9 cellular contexts compared by ENCODE assay signal in the genomic region with DNA sequence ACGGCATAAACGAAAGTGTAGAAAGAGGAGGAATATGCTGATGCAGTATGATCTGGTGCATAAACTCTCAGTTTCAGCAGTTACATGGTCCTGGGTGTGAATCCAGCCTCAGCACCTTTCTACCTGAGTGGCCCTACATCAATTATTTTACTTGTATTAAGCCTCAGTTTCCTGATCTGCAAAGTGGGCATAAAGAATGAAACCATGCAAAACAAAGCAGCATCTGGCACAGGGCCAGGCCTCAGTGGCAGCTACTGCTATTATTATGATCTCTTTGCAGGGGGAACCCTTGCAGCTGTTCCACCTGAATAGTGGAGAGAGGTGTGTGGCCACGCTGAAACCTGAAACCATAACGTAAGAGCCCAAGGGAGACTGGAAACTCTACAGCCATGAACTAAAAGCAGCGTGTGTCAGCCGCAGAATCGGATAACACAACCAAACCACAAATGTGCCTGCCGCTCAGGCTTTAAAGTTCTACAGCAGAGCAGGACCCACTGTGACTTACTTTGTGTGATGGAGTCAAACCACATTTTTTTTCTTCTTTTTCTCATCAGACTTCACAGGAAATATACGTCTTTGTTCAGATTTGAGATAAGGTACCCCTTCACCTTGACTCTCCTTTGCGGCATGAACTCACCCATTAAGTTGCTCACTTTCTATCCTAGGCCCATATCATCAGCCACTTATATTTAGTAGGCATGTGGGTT. TPM values are rescaled to one million over a fixed set of nuclear protein-coding genes. Genes with fewer than 3 reads are reported as not detected.
DNase-seq lines count a peak whose midpoint lies in the region; ATAC-seq, FAIRE-seq and TF ChIP-seq lines count a peak whose summit lies in the region.
"Had no signal": no experiment of that assay in that cellular context is flagged by ENCODE, and none has a peak within 500 bp of the region (broad histone marks: within the 10 kb centered on the region; RNA-seq: fewer than 3 reads in every experiment).

No MANE protein-coding gene starts in this region.

- no peaks in the 10 kb centered on the region for H3K9me3 Mint-ChIP-seq in natural killer cell treated with Interleukin-12 subunit alpha and Interleukin-12 subunit beta and Interleukin-15 and Interleukin-18, amount 100 ng/mL, for 72 hours

- peak overlapping the region in 1 of 2 donors; percentile 43 for H3K27ac ChIP-seq in kidney (ENCODE audit: low read depth in 2 of 2, low read length in 2 of 2)
- H3K27ac ChIP-seq: 22Rv1 had no signal

- H3K4me3 Mint-ChIP-seq in natural killer cell treated with Interleukin-12 subunit alpha and Interleukin-12 subunit beta and Interleukin-15 and Interleukin-18, amount 100 ng/mL, for 72 hours, result peak overlapping the region; percentile 72

- peaks cover 46 to 53% of the 10 kb centered on the region in 2 donors for H3K4me1 Mint-ChIP-seq in natural killer cell treated with Interleukin-12 subunit alpha and Interleukin-12 subunit beta and Interleukin-15 and Interleukin-18, amount 100 ng/mL, for 72 hours (ENCODE audit: low read depth in 2 of 2)

- peak; percentile 85 for ATAC-seq in HG03060 (IDR thresholded peaks at IDR 0.05; ENCODE audit: low read depth, unreplicated experiment)
- peak; percentile 92 for ATAC-seq in natural killer cell treated with Interleukin-12 subunit alpha and Interleukin-12 subunit beta and Interleukin-15 and Interleukin-18, amount 100 ng/mL, for 72 hours

- no peak for TF ChIP-seq CTCF in kidney (IDR thresholded peaks at IDR 0.05; ENCODE audit: borderline replicate concordance, extremely low read depth, insufficient read depth)

- no peak overlapping the region for H3K4me3 ChIP-seq in kidney (ENCODE audit: low read length in 2 of 2)

- no peak overlapping the region for H3K9ac ChIP-seq in kidney (ENCODE audit: low read length in 2 of 2)

- peak overlapping the region; percentile 51 to 72 for H3K27ac Mint-ChIP-seq in natural killer cell treated with Interleukin-12 subunit alpha and Interleukin-12 subunit beta and Interleukin-15 and Interleukin-18, amount 100 ng/mL, for 72 hours

- H3K9me3 ChIP-seq in kidney (ENCODE audit: control insufficient read depth in 1 of 2, low read length in 2 of 2), result no peaks in the 10 kb centered on the region

- DNase-seq in DMS 273 (lab: John Stamatoyannopoulos, UW; ENCODE audit: unreplicated experiment) (peak; percentile 29), DMS 273 treated with DMSO at 0.1 percent for 48 hours (lab: John Stamatoyannopoulos, UW) (no peak), NCI-H748 treated with DMSO at 0.1 percent for 48 hours (lab: John Stamatoyannopoulos, UW) (peak; percentile 69), medulla oblongata (ENCODE audit: extremely low spot score) (no peak), kidney (no peak)
- peak; percentile 84 to 85 for DNase-seq in activated T-cell treated with anti-CD3 and anti-CD28 coated beads, Interleukin-2, amount 50 U/mL, for 48 hours
- peak; percentile 87 for DNase-seq in natural killer cell treated with Interleukin-12 subunit alpha and Interleukin-12 subunit beta and Interleukin-15 and Interleukin-18, amount 100 ng/mL, for 72 hours (ENCODE audit: low spot score)

- H3K36me3 Mint-ChIP-seq in natural killer cell treated with Interleukin-12 subunit alpha and Interleukin-12 subunit beta and Interleukin-15 and Interleukin-18, amount 100 ng/mL, for 72 hours, result no peaks in the 10 kb centered on the region

- intact Hi-C loops in kidney (cut with DNase I), result no loop called here

- FAIRE-seq in kidney (lab: Jason Lieb, UNC), result no peak

- no peaks in the 10 kb centered on the region for H3K27me3 Mint-ChIP-seq in natural killer cell treated with Interleukin-12 subunit alpha and Interleukin-12 subunit beta and Interleukin-15 and Interleukin-18, amount 100 ng/mL, for 72 hours

- H3K4me1 ChIP-seq in kidney (ENCODE audit: control insufficient read depth in 1 of 2, insufficient read depth in 1 of 2, low read depth in 1 of 2, low read length in 2 of 2), result peaks cover 7 to 12% of the 10 kb centered on the region in 2 donors

- no peaks in the 10 kb centered on the region for H3K36me3 ChIP-seq in kidney (ENCODE audit: control insufficient read depth in 1 of 2, insufficient read depth in 2 of 2, low read length in 2 of 2)

RNA-seq across cellular contexts. Expression of a gene that starts 29.2 kb away (rescaled TPM):
- 10 to 100 TPM; 25.3 to 35.2 TPM for total RNA-seq in natural killer cell treated with Interleukin-12 subunit alpha and Interleukin-12 subunit beta and Interleukin-15 and Interleukin-18, amount 100 ng/mL, for 72 hours
- 116 TPM for total RNA-seq in kidney
- 193 TPM for polyA plus RNA-seq in kidney (ENCODE audit: insufficient read depth, low read depth, low replicate concordance)

Comparison
In these comparisons a context has a peak if more than half of its experiments do, and no peak if none do; other contexts are left out.
1. DNase-seq: peak in DMS 273 (single experiment), NCI-H748 treated with DMSO at 0.1 percent for 48 hours (single experiment), activated T-cell treated with anti-CD3 and anti-CD28 coated beads, Interleukin-2, amount 50 U/mL, for 48 hours (2 of 2) and natural killer cell treated with Interleukin-12 subunit alpha and Interleukin-12 subunit beta and Interleukin-15 and Interleukin-18, amount 100 ng/mL, for 72 hours (single experiment); none in DMS 273 treated with DMSO at 0.1 percent for 48 hours (single experiment), medulla oblongata (single experiment) and kidney (single experiment).